8 cellular contexts compared by ENCODE assay signal in the genomic region with DNA sequence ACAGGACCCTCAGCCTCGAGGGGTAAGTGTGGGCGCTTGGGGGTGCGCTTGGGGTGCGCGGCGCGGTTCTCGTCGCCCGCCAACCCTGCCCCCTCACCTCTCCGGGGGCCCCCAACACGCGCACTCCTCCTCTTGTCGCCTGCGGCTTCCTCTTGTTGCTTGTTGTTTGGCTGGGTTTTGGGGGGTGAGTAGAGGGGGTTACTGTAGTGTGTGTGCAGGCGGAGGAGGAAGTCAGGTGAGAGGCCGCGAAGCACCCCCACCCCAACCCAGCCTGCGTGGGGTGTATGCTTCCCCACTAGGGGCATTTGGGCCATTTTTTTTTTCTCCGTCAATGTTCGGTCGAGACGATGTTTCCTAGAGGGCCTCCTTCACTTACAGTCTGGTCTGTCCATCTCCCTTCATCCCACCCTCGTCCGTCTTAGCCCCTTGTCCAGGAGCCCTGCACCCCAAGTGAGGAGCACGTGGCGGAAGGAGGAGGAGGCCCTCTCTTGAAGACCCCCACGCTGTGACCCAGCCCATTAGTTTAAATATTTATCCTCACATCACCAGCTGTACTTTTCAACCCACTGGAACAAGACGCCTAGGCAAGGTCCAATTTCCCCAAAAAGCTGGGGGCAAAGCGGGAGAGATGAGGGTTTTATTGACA. TPM values are rescaled to one million over a fixed set of nuclear protein-coding genes. Genes with fewer than 3 reads are reported as not detected.
DNase-seq lines count a peak whose midpoint lies in the region; ATAC-seq, FAIRE-seq and TF ChIP-seq lines count a peak whose summit lies in the region.

No MANE protein-coding gene starts in this region.

- DNase-seq in coronary artery (ENCODE audit: low spot score) = no peak
- peak; percentile 54 for DNase-seq in stimulated activated naive B cell treated with anti-CD40 and anti-IgM and Interleukin-4, amounts not matched to agents 10 μg/mL and 1 μg/mL and 100 μg/mL, for 72 hours
- DNase-seq in putamen (ENCODE audit: low spot score) = no peak
- DNase-seq in GM12891 (ENCODE audit: insufficient read length, low spot score) = no peak

- peaks cover 4 to 7% of the 10 kb centered on the region in 2 donors for H3K9me3 Mint-ChIP-seq in stimulated activated naive B cell treated with anti-CD40 and anti-IgM and Interleukin-4, amounts not matched to agents 10 μg/mL and 1 μg/mL and 100 μg/mL, for 72 hours

- peak overlapping the region; percentile 99 for H3K27ac Mint-ChIP-seq in stimulated activated naive B cell treated with anti-CD40 and anti-IgM and Interleukin-4, amounts not matched to agents 10 μg/mL and 1 μg/mL and 100 μg/mL, for 72 hours

- no peak for TF ChIP-seq POLR2A in GM12891 (IDR thresholded peaks at IDR 0.05; ENCODE audit: low read depth, low read length)

- peak overlapping the region; percentile 61 for H3K9ac ChIP-seq in muscle layer of colon (ENCODE audit: low read length)

- ATAC-seq in GM19324 (IDR thresholded peaks at IDR 0.05; ENCODE audit: low FRiP score, unreplicated experiment) (peak; percentile 8), HG03342 (IDR thresholded peaks at IDR 0.05; ENCODE audit: unreplicated experiment) (peak; percentile 7)
- peak; percentile 52 for ATAC-seq in activated CD4-positive, CD25-positive, alpha-beta regulatory T cell treated with anti-CD3 and anti-CD28 coated beads, Interleukin-2, amount 50 U/mL, for 24 hours
- peak; percentile 72 to 73 for ATAC-seq in stimulated activated naive B cell treated with anti-CD40 and anti-IgM and Interleukin-4, amounts not matched to agents 10 μg/mL and 1 μg/mL and 100 μg/mL, for 72 hours (replicated peaks)

- no peak for TF ChIP-seq CTCF in coronary artery (IDR thresholded peaks at IDR 0.05)

- no peaks in the 10 kb centered on the region for H3K9me3 ChIP-seq in muscle layer of colon (ENCODE audit: low read length)

- H3K4me3 Mint-ChIP-seq in stimulated activated naive B cell treated with anti-CD40 and anti-IgM and Interleukin-4, amounts not matched to agents 10 μg/mL and 1 μg/mL and 100 μg/mL, for 72 hours = peak overlapping the region; percentile 94 to 97

- peaks cover 13 to 40% of the 10 kb centered on the region in 2 donors for H3K4me1 Mint-ChIP-seq in stimulated activated naive B cell treated with anti-CD40 and anti-IgM and Interleukin-4, amounts not matched to agents 10 μg/mL and 1 μg/mL and 100 μg/mL, for 72 hours

- peaks cover 17 to 43% of the 10 kb centered on the region in 2 donors for H3K36me3 Mint-ChIP-seq in stimulated activated naive B cell treated with anti-CD40 and anti-IgM and Interleukin-4, amounts not matched to agents 10 μg/mL and 1 μg/mL and 100 μg/mL, for 72 hours

- H3K27me3 Mint-ChIP-seq in stimulated activated naive B cell treated with anti-CD40 and anti-IgM and Interleukin-4, amounts not matched to agents 10 μg/mL and 1 μg/mL and 100 μg/mL, for 72 hours = no peaks in the 10 kb centered on the region

- no peaks in the 10 kb centered on the region for H3K36me3 ChIP-seq in muscle layer of colon (ENCODE audit: insufficient read depth, low read length)

- H3K27ac ChIP-seq in coronary artery (peak overlapping the region in 1 of 2 donors; percentile 79), muscle layer of colon (ENCODE audit: low read depth, low read length) (peak overlapping the region; percentile 82)

- H3K27me3 ChIP-seq in muscle layer of colon (ENCODE audit: control insufficient read depth in 1 of 2, insufficient read depth in 2 of 2, low read length in 2 of 2) = peaks cover 0 to 4% of the 10 kb centered on the region in 2 donors

- no peak for FAIRE-seq in GM12891 (lab: Jason Lieb, UNC)

- H3K4me3 ChIP-seq in coronary artery = peak overlapping the region; percentile 86
- H3K4me3 ChIP-seq in muscle layer of colon (ENCODE audit: low read depth in 1 of 2, low read length in 2 of 2) = peak overlapping the region; percentile 84 to 88

- H3K4me1 ChIP-seq in muscle layer of colon (ENCODE audit: insufficient read depth, low read length) = peaks cover 16% of the 10 kb centered on the region

TF ChIP-seq in GM12891, 5 proteins besides CTCF, POLR2A, EP300 and RAD21:
- TF ChIP-seq PAX5 (IDR thresholded peaks at IDR 0.05; ENCODE audit: insufficient read depth, low read length, severe bottlenecking) (no peak), POLR2AphosphoS5 (IDR thresholded peaks at IDR 0.05; ENCODE audit: low read depth, low read length) (no peak)

RNA-seq across cellular contexts. Expression of a gene that starts 20.4 kb away (rescaled TPM):
- polyA plus RNA-seq in GM12891 (2012; ENCODE audit: low read depth, missing spikeins) = 0.32 TPM

Comparison
In these comparisons a context has a peak if more than half of its experiments do, and no peak if none do; other contexts are left out.
1. ATAC-seq: peak in every context shown above with its lines; median percentile 72 in stimulated activated naive B cell treated with anti-CD40 and anti-IgM and Interleukin-4, amounts not matched to agents 10 μg/mL and 1 μg/mL and 100 μg/mL, for 72 hours; 52 in activated CD4-positive, CD25-positive, alpha-beta regulatory T cell treated with anti-CD3 and anti-CD28 coated beads, Interleukin-2, amount 50 U/mL, for 24 hours; 8 in GM19324; 7 in HG03342.